Comparison of ENCODE assay signal across 9 cellular contexts in genomic region chr11:48216510-48216909, GRCh38. TPM values are rescaled to one million over a fixed set of nuclear protein-coding genes. Genes with fewer than 3 reads are reported as not detected.
"Had no signal": no experiment of that assay in that cellular context is flagged by ENCODE, and none has a peak within 500 bp of the region (broad histone marks: within the 10 kb centered on the region; RNA-seq: fewer than 3 reads in every experiment).

A gene with protein sequence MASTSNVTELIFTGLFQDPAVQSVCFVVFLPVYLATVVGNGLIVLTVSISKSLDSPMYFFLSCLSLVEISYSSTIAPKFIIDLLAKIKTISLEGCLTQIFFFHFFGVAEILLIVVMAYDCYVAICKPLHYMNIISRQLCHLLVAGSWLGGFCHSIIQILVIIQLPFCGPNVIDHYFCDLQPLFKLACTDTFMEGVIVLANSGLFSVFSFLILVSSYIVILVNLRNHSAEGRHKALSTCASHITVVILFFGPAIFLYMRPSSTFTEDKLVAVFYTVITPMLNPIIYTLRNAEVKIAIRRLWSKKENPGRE (plus strand): TSS chr11:48216810. CDS start chr11:48216810, 0 bp downstream.

- H3K27ac ChIP-seq: GM23248 had no signal

- H3K9ac ChIP-seq: GM23248 had no signal

- H3K4me2 ChIP-seq: GM23338 had no signal

- H3K9me3 ChIP-seq: HAP-1 had no signal

- H2AFZ ChIP-seq: GM23248, GM23338 had no signal

- H3K4me3 ChIP-seq: GM23248, GM23338, HAP-1 had no signal

- DNase-seq: GM23248, GOT3, H7, H9, HCEC 1CT, HFFc6 had no signal

- H3K4me1 ChIP-seq: HAP-1 had no signal

- H3K36me3 ChIP-seq: HAP-1 had no signal

RNA-seq across cellular contexts. Expression of the gene that starts here (rescaled TPM):
- polyA plus RNA-seq: GM23248, GM23338, H1 had no signal
